In genomic region chr10:75613685-75614587, GRCh38 we compare ENCODE assay signal across 10 cellular contexts.
A peak's percentile ranks its signal among the peaks of the same experiment; 100 is the strongest.
DNase-seq lines count a peak whose midpoint lies in the region; ATAC-seq lines count a peak whose summit lies in the region.
"Had no signal": no experiment of that assay in that cellular context is flagged by ENCODE, and none has a peak within 500 bp of the region (broad histone marks: within the 10 kb centered on the region; RNA-seq: fewer than 3 reads in every experiment).

No MANE protein-coding gene starts in this region.

- 81 to 90% methylated on average over 4 to 7 of the region's 10 CpGs for WGBS in mesodermal cell (ENCODE audit: insufficient coverage in 2 of 2), 2 experiments

- peak; percentile 40 for ATAC-seq in GM18870 (IDR thresholded peaks at IDR 0.05; ENCODE audit: unreplicated experiment)
- peak; percentile 46 for ATAC-seq in HG02870 (IDR thresholded peaks at IDR 0.05; ENCODE audit: unreplicated experiment)
- no peak for ATAC-seq in HG03045 (IDR thresholded peaks at IDR 0.05; ENCODE audit: unreplicated experiment)
- no peak for ATAC-seq in HG02840 (IDR thresholded peaks at IDR 0.05; ENCODE audit: low FRiP score, unreplicated experiment)

- H3K4me1 ChIP-seq in mesodermal cell (ENCODE audit: control insufficient read depth, insufficient read depth, low read length, poor library complexity, severe bottlenecking): peaks cover 6% of the 10 kb centered on the region

- peak overlapping the region; percentile 37 for H3K27ac ChIP-seq in mesodermal cell (ENCODE audit: low read depth, low read length, severe bottlenecking)

- H3K36me3 ChIP-seq in mesodermal cell (ENCODE audit: control insufficient read depth, insufficient read depth, low read length): no peaks in the 10 kb centered on the region

- no peak overlapping the region for H3K4me3 ChIP-seq in mesodermal cell (ENCODE audit: extremely low read depth, insufficient read depth, low read length, poor library complexity, severe bottlenecking)

- DNase-seq in NOMO-1 treated with DMSO at 0.1 percent for 48 hours (lab: John Stamatoyannopoulos, UW; ENCODE audit: unreplicated experiment): peak; percentile 65
- DNase-seq in NCI-H510A (lab: John Stamatoyannopoulos, UW): no peak
- DNase-seq in foreskin melanocyte: no peak
- DNase-seq: activated CD4-positive, alpha-beta memory T cell treated with anti-CD3 and anti-CD28 coated beads for 36 hours; NCI-H2107 had no signal

- H3K9me3 ChIP-seq in mesodermal cell (ENCODE audit: control insufficient read depth, low read length): no peaks in the 10 kb centered on the region

Comparison
In these comparisons a context has a peak if more than half of its experiments do, and no peak if none do; other contexts are left out.
1. ATAC-seq: peak in GM18870 (single experiment) and HG02870 (single experiment); none in HG03045 (single experiment) and HG02840 (single experiment).